ENCODE assay signal across 1 cellular context in genomic region chr5:149402291-149402690, GRCh38.
TF ChIP-seq lines count a peak whose summit lies in the region.

No MANE protein-coding gene starts in this region.

TF ChIP-seq in IMR-90, 13 proteins besides CTCF, POLR2A, EP300 and RAD21:
- TF ChIP-seq MAZ (IDR thresholded peaks at IDR 0.05; ENCODE audit: borderline replicate concordance, low read depth, low read length): no peak
- no peak for TF ChIP-seq CEBPB (IDR thresholded peaks at IDR 0.05; ENCODE audit: low read depth, low read length)
- TF ChIP-seq MXI1 (IDR thresholded peaks at IDR 0.05; ENCODE audit: borderline replicate concordance, low read depth, low read length): no peak
- TF ChIP-seq MAFK (IDR thresholded peaks at IDR 0.05; ENCODE audit: low read depth, low read length): no peak
- no peak for TF ChIP-seq FOS (IDR thresholded peaks at IDR 0.05; ENCODE audit: low read depth, low read length)
- TF ChIP-seq RCOR1 (IDR thresholded peaks at IDR 0.05; ENCODE audit: insufficient replicate concordance, low read length): no peak
